ENCODE assay signal across 28 cellular contexts in genomic region chr11:66432597-66432996, GRCh38. TPM values are rescaled to one million over a fixed set of nuclear protein-coding genes. Genes with fewer than 3 reads are reported as not detected.
"Had no signal": no experiment of that assay in that cellular context is flagged by ENCODE, and none has a peak within 500 bp of the region (broad histone marks: within the 10 kb centered on the region; RNA-seq: fewer than 3 reads in every experiment).

No MANE protein-coding gene starts in this region.

- H3K4me1 ChIP-seq: uterus had no signal

- H3K4me3 ChIP-seq: esophagus squamous epithelium, gastrocnemius medialis, stomach, suprapubic skin, tibial nerve, uterus had no signal

- ATAC-seq: activated T-cell treated with anti-CD3 and anti-CD28 coated beads, Interleukin-2, amount 50 U/mL, for 4 hours; gastrocnemius medialis; left ventricle myocardium superior; sciatic nerve; stimulated activated memory B cell treated with anti-CD40 and anti-IgM and Interleukin-4, amounts not matched to agents 10 μg/mL and 1 μg/mL and 100 μg/mL, for 72 hours had no signal

- H3K36me3 ChIP-seq: uterus had no signal

- H3K27ac ChIP-seq: brain microvascular endothelial cell, esophagus squamous epithelium, gastrocnemius medialis, stomach, suprapubic skin, tibial nerve, uterus had no signal

- H3K27ac Mint-ChIP-seq: activated naive CD4-positive, alpha-beta T cell treated with anti-CD3 and anti-CD28 coated beads for 36 hours; endodermal cell; nephron; stimulated activated memory B cell treated with anti-CD40 and anti-IgM and Interleukin-4, amounts not matched to agents 10 μg/mL and 1 μg/mL and 100 μg/mL, for 72 hours had no signal

- H3K27me3 Mint-ChIP-seq: stimulated activated memory B cell treated with anti-CD40 and anti-IgM and Interleukin-4, amounts not matched to agents 10 μg/mL and 1 μg/mL and 100 μg/mL, for 72 hours had no signal

- H3K9me3 Mint-ChIP-seq: activated naive CD4-positive, alpha-beta T cell treated with anti-CD3 and anti-CD28 coated beads for 36 hours; activated T-cell treated with anti-CD3 and anti-CD28 coated beads, Interleukin-2, amount 50 U/mL, for 4 hours; endodermal cell; nephron; stimulated activated memory B cell treated with anti-CD40 and anti-IgM and Interleukin-4, amounts not matched to agents 10 μg/mL and 1 μg/mL and 100 μg/mL, for 72 hours had no signal

- DNase-seq: activated CD4-positive, alpha-beta T cell treated with anti-CD3 and anti-CD28 coated beads for 4 hours; activated CD4-positive, alpha-beta T cell treated with anti-CD3 and anti-CD28 coated beads, Interleukin-2, amount 50 U/mL, for 48 hours; activated CD4-positive, CD25-positive, alpha-beta regulatory T cell; activated CD8-positive, alpha-beta memory T cell treated with anti-CD3 and anti-CD28 coated beads, Interleukin-2, amount 50 U/mL, for 48 hours; activated naive CD4-positive, alpha-beta T cell treated with anti-CD3 and anti-CD28 coated beads for 36 hours; activated T-cell treated with anti-CD3 and anti-CD28 coated beads, Interleukin-2, amount 50 U/mL, for 4 hours; aorta; brain microvascular endothelial cell; central memory CD4-positive, alpha-beta T cell; endodermal cell; esophagus squamous epithelium; gastrocnemius medialis; left ventricle myocardium superior; mammary epithelial cell; midbrain; occipital lobe; small intestine; stimulated activated CD4-positive, alpha-beta T cell treated with anti-CD3 and anti-CD28 coated beads, Interleukin-2, amount 100 ng/mL, for 24 hours; stomach; T1000; uterus had no signal

- H3K27me3 ChIP-seq: brain microvascular endothelial cell, esophagus squamous epithelium, gastrocnemius medialis, stomach, suprapubic skin, tibial nerve, uterus had no signal

- H3K4me1 Mint-ChIP-seq: endodermal cell, nephron had no signal

- H3K4me3 Mint-ChIP-seq: activated naive CD4-positive, alpha-beta T cell treated with anti-CD3 and anti-CD28 coated beads for 36 hours; activated T-cell treated with anti-CD3 and anti-CD28 coated beads, Interleukin-2, amount 50 U/mL, for 4 hours; endodermal cell; nephron; stimulated activated memory B cell treated with anti-CD40 and anti-IgM and Interleukin-4, amounts not matched to agents 10 μg/mL and 1 μg/mL and 100 μg/mL, for 72 hours had no signal

- H3K9me3 ChIP-seq: esophagus squamous epithelium, gastrocnemius medialis, stomach, suprapubic skin, tibial nerve, uterus had no signal

RNA-seq across cellular contexts. Expression of gene NPAS4, which starts 11.8 kb away (rescaled TPM):
- total RNA-seq: activated CD8-positive, alpha-beta memory T cell treated with anti-CD3 and anti-CD28 coated beads for 36 hours; activated naive CD4-positive, alpha-beta T cell treated with anti-CD3 and anti-CD28 coated beads for 36 hours; activated T-cell treated with anti-CD3 and anti-CD28 coated beads, Interleukin-2, amount 50 U/mL, for 4 hours; endodermal cell; gastrocnemius medialis; left ventricle myocardium superior; renal cortical epithelial cell; sciatic nerve; suprapubic skin had no signal
- polyA plus RNA-seq: mammary epithelial cell had no signal
